Comparison of ENCODE assay signal across 35 cellular contexts in genomic region chr3:154458560-154458959, GRCh38. TPM values are rescaled to one million over a fixed set of nuclear protein-coding genes. Genes with fewer than 3 reads are reported as not detected.
"Had no signal": no experiment of that assay in that cellular context is flagged by ENCODE, and none has a peak within 500 bp of the region (broad histone marks: within the 10 kb centered on the region; RNA-seq: fewer than 3 reads in every experiment).

No MANE protein-coding gene starts in this region.

- FAIRE-seq: bronchial epithelial cell, RCC 7860 had no signal

- H3K4me2 ChIP-seq: PC-9 had no signal

- ATAC-seq: activated CD4-positive, alpha-beta T cell treated with anti-CD3 and anti-CD28 coated beads for 36 hours; activated CD4-positive, CD25-positive, alpha-beta regulatory T cell treated with anti-CD3 and anti-CD28 coated beads, Interleukin-2, amount 50 U/mL, for 24 hours; activated CD8-positive, alpha-beta T cell treated with anti-CD3 and anti-CD28 coated beads, Interleukin-2, amount 10 ng/mL, durations not matched to agents 7 days and 5 days; activated naive CD8-positive, alpha-beta T cell treated with anti-CD3 and anti-CD28 coated beads, Interleukin-2, amount 50 U/mL, for 24 hours; activated T-cell treated with anti-CD3 and anti-CD28 coated beads, Interleukin-2, amount 50 U/mL, for 4 hours; Right ventricle myocardium inferior; SK-N-SH treated with all-trans-retinoic acid at 6 μM for 48 hours; WTC11 had no signal

- DNase-seq: activated CD4-positive, alpha-beta T cell treated with anti-CD3 and anti-CD28 coated beads for 36 hours; activated CD4-positive, alpha-beta T cell treated with anti-CD3 and anti-CD28 coated beads, Interleukin-2, amount 10 ng/mL, durations not matched to agents 7 days and 5 days; activated CD4-positive, alpha-beta T cell treated with anti-CD3 and anti-CD28 coated beads, Interleukin-2, amount 50 U/mL, for 48 hours; activated CD8-positive, alpha-beta T cell treated with anti-CD3 and anti-CD28 coated beads, Interleukin-2, amount 10 ng/mL, durations not matched to agents 7 days and 5 days; activated effector memory CD4-positive, alpha-beta T cell treated with Interleukin-2 at 50 U/mL for 16 hours; activated naive CD4-positive, alpha-beta T cell treated with anti-CD3 and anti-CD28 coated beads, Interleukin-2, amount 10 ng/mL, durations not matched to agents 7 days and 5 days; activated naive CD8-positive, alpha-beta T cell treated with anti-CD3 and anti-CD28 coated beads, Interleukin-2, amount 50 U/mL, for 24 hours; activated T-cell treated with anti-CD3 and anti-CD28 coated beads, Interleukin-2, amount 50 U/mL, for 4 hours; anterior cingulate cortex; caudate nucleus; cerebellar nuclear complex; NCI-H1105; NCI-H1417 treated with DMSO at 0.1 percent for 48 hours; NCI-H187 treated with DMSO at 0.1 percent for 48 hours; NCI-H2081; NCI-H2171 treated with DMSO at 0.1 percent for 48 hours; NCI-H2227 treated with DMSO at 0.1 percent for 48 hours; NCI-H446; NCI-H510A treated with DMSO at 0.1 percent for 48 hours; NK-92 treated with Interleukin-12 subunit alpha and Interleukin-12 subunit beta, amount 100 ng/mL, for 24 hours; PC-9; SIG-M5; T-helper 1 cell; T-helper 2 cell; T-helper 9 cell had no signal

- H3K27ac ChIP-seq: PC-9, RWPE1 had no signal

- H3K4me3 ChIP-seq: PC-9 had no signal

- H2AFZ ChIP-seq: PC-9 had no signal

RNA-seq across cellular contexts. Expression of gene GPR149, which starts 28.6 kb away (rescaled TPM):
- total RNA-seq: activated CD4-positive, alpha-beta T cell treated with anti-CD3 and anti-CD28 coated beads for 36 hours; activated CD4-positive, alpha-beta T cell treated with anti-CD3 and anti-CD28 coated beads, Interleukin-2, amount 10 ng/mL, durations not matched to agents 7 days and 5 days; activated CD8-positive, alpha-beta T cell treated with anti-CD3 and anti-CD28 coated beads, Interleukin-2, amount 10 ng/mL, durations not matched to agents 7 days and 5 days; activated T-cell treated with anti-CD3 and anti-CD28 coated beads, Interleukin-2, amount 50 U/mL, for 4 hours; bronchial epithelial cell; M059J; OCI-LY7; PC-9; Right ventricle myocardium inferior; SK-MEL-5; WTC11 had no signal
